ENCODE assay signal across 35 cellular contexts in genomic region chr14:21553266-21553665, GRCh38. TPM values are rescaled to one million over a fixed set of nuclear protein-coding genes. Genes with fewer than 3 reads are reported as not detected.
"Had no signal": no experiment of that assay in that cellular context is flagged by ENCODE, and none has a peak within 500 bp of the region (broad histone marks: within the 10 kb centered on the region; RNA-seq: fewer than 3 reads in every experiment).

No MANE protein-coding gene starts in this region.

- ATAC-seq: esophagus mucosa; gastrocnemius medialis; left ventricle myocardium superior; lower lobe of right lung; mucosa of descending colon; psoas muscle; right cardiac atrium; stimulated activated effector memory CD8-positive, alpha-beta T cell treated with anti-CD3 and anti-CD28 coated beads, Interleukin-12 subunit alpha, Interleukin-12 subunit beta, amount 100 ng/mL, for 72 hours had no signal

- H3K4me1 ChIP-seq: gastrocnemius medialis, lower lobe of right lung, psoas muscle had no signal

- H3K27ac Mint-ChIP-seq: nephron had no signal

- H3K4me3 ChIP-seq: dorsolateral prefrontal cortex, gastrocnemius medialis, lower lobe of right lung, mucosa of descending colon, psoas muscle, sigmoid colon, stomach, thyroid gland had no signal

- H3K9me3 ChIP-seq: gastrocnemius medialis, lower lobe of right lung, mucosa of descending colon, psoas muscle, sigmoid colon, stomach, thyroid gland had no signal

- H3K36me3 ChIP-seq: gastrocnemius medialis, lower lobe of right lung, sigmoid colon, stomach, thyroid gland had no signal

- DNase-seq: dorsolateral prefrontal cortex; effector CD4-positive, alpha-beta T cell; foreskin fibroblast; gastrocnemius medialis; head of caudate nucleus; immature natural killer cell; islet precursor cell; kidney glomerular epithelial cell; left ventricle myocardium superior; lower lobe of right lung; mucosa of descending colon; naive B cell; nucleus accumbens; psoas muscle; right cardiac atrium; sigmoid colon; stimulated activated CD4-positive, alpha-beta T cell treated with anti-CD3 and anti-CD28 coated beads, Interleukin-2, amount 100 ng/mL, for 24 hours; stimulated activated CD4-positive, alpha-beta T cell treated with anti-CD3 and anti-CD28 coated beads, Interleukin-4, amount 100 ng/mL, for 24 hours; stimulated activated naive CD4-positive, alpha-beta T cell treated with Interleukin-2 at 50 U/mL for 16 hours; stomach; thyroid gland; trophoblast cell had no signal

- H3K36me3 Mint-ChIP-seq: immature natural killer cell; naive B cell; stimulated activated effector memory CD8-positive, alpha-beta T cell treated with anti-CD3 and anti-CD28 coated beads, Interleukin-12 subunit alpha, Interleukin-12 subunit beta, amount 100 ng/mL, for 72 hours had no signal

- FAIRE-seq: colon had no signal

- H3K27me3 ChIP-seq: gastrocnemius medialis, sigmoid colon, stomach, thyroid gland had no signal

- H3K27ac ChIP-seq: dorsolateral prefrontal cortex, epithelial cell of prostate, gastrocnemius medialis, lower lobe of right lung, psoas muscle, sigmoid colon, stomach, thyroid gland had no signal

- H3K9me3 Mint-ChIP-seq: immature natural killer cell; naive B cell; nephron; stimulated activated effector memory CD8-positive, alpha-beta T cell treated with anti-CD3 and anti-CD28 coated beads, Interleukin-12 subunit alpha, Interleukin-12 subunit beta, amount 100 ng/mL, for 72 hours had no signal

- H3K4me3 Mint-ChIP-seq: immature natural killer cell; naive B cell; nephron; stimulated activated effector memory CD8-positive, alpha-beta T cell treated with anti-CD3 and anti-CD28 coated beads, Interleukin-12 subunit alpha, Interleukin-12 subunit beta, amount 100 ng/mL, for 72 hours had no signal

RNA-seq across cellular contexts. Expression of gene OR10G3, which starts 26.6 kb away (rescaled TPM):
- total RNA-seq: cerebellum, dorsolateral prefrontal cortex, esophagus mucosa, gastrocnemius medialis, glomerular endothelial cell, left ventricle myocardium superior, lower lobe of right lung, mucosa of descending colon, osteocyte, psoas muscle, renal cortical epithelial cell, right cardiac atrium, sigmoid colon, skeletal muscle tissue, stomach, subcutaneous adipose tissue, temporal lobe, thyroid gland, ureter had no signal
- polyA plus RNA-seq: immature natural killer cell, psoas muscle, right cardiac atrium, sigmoid colon, stomach had no signal
